Comparison of ENCODE assay signal across 1 cellular context in the genomic region with DNA sequence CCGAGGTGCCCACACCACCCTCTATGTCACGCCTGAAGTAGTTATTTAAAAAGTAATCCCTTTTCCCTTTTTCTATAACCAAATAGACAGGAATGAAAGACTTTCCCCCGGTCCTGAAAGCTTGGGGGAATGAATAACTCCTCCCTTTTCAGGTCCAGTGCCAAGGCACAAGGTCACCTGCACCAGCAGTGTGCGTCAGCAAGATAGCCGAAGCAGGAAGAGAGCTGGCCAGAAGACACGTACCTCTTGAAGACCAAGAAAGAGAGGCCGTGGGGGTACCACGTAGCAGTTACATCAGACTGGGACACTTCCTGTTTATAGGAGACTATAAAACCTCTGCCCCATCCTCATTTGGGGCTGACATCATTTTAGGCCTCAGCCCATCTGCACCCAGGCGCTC.
TF ChIP-seq lines count a peak whose summit lies in the region.

No MANE protein-coding gene starts in this region.

TF ChIP-seq in GM23338, 12 proteins besides CTCF, POLR2A, EP300 and RAD21 (continued from another document):
- no peak for TF ChIP-seq REST (IDR thresholded peaks at IDR 0.05; ENCODE audit: unreplicated experiment)
- no peak for TF ChIP-seq EZH2 (IDR thresholded peaks at IDR 0.05; ENCODE audit: low read depth, unreplicated experiment)
- no peak for TF ChIP-seq POLR2AphosphoS5 (IDR thresholded peaks at IDR 0.05; ENCODE audit: low read depth)
- TF ChIP-seq ZNF114 (CRISPR knock-in tag; IDR thresholded peaks at IDR 0.05), result no peak
- no peak for TF ChIP-seq JUNB (IDR thresholded peaks at IDR 0.05; ENCODE audit: unreplicated experiment)
- no peak for TF ChIP-seq ZNF462 (CRISPR knock-in tag; IDR thresholded peaks at IDR 0.05)
- TF ChIP-seq CREB1 (CRISPR knock-in tag; IDR thresholded peaks at IDR 0.05; ENCODE audit: low read depth), result no peak
TF ChIP-seq in GM23338: peak in this region for 0.
